1 cellular context compared by ENCODE assay signal in the genomic region with DNA sequence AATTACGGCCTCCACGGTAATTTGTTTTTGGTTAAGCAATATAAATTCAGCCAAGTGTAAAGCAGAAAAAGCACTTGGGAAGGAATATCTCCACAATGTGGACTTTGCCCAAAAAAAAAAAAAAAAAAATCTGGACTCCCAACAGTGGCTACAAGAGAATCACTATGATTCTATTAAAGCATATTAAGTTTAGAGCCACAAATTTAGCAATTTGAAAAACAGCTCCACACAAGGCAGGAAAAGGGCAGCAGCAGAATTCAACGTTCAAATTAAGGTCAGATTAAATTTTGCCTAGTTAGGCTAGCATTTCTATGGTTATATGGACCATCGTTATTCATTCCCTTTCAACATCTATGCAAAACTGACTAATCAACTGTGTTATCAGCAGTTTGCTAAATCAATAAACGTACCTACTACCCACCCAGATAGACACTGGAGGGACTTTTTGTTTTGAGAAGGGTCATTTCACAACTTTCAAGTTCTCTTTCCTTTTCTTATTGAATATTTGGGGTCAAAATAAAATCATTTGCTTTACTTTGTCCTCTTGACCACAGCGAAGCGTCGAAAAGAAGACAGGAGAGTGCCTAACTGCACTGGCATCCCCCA.
TF ChIP-seq lines count a peak whose summit lies in the region.

No MANE protein-coding gene starts in this region.

TF ChIP-seq in HepG2, 621 proteins besides CTCF, POLR2A, EP300 and RAD21 (continued from another document):
- TF ChIP-seq TFAP4 (IDR thresholded peaks at IDR 0.05; ENCODE audit: borderline replicate concordance, low read depth), result peak; percentile 54; the same call in 1 of the 2 replicates
- no peak for TF ChIP-seq KDM5A (IDR thresholded peaks at IDR 0.05; ENCODE audit: borderline replicate concordance, low read length)
- no peak for TF ChIP-seq ZNF790 (CRISPR knock-in tag; IDR thresholded peaks at IDR 0.05; ENCODE audit: borderline replicate concordance)
- 0 out of 2 replicates have a peak, but pooled peaks have one; percentile 18 for TF ChIP-seq NCOR1 (IDR thresholded peaks at IDR 0.05; ENCODE audit: borderline replicate concordance, low read length)
- no peak for TF ChIP-seq ZBTB34 (CRISPR knock-in tag; IDR thresholded peaks at IDR 0.05)
- TF ChIP-seq ZKSCAN1 (IDR thresholded peaks at IDR 0.05; ENCODE audit: low read length), result peak; percentile 51; the same call in 1 of the 2 replicates
- TF ChIP-seq POGZ (CRISPR knock-in tag; IDR thresholded peaks at IDR 0.05), result no peak
